ENCODE assay signal across 16 cellular contexts in genomic region chr10:101038486-101038885, GRCh38.
"Had no signal": no experiment of that assay in that cellular context is flagged by ENCODE, and none has a peak within 500 bp of the region (broad histone marks: within the 10 kb centered on the region; RNA-seq: fewer than 3 reads in every experiment).

No MANE protein-coding gene starts in this region.

- H3K9me3 Mint-ChIP-seq: activated CD4-positive, alpha-beta T cell treated with anti-CD3 and anti-CD28 coated beads, Interleukin-2, amount 10 ng/mL, durations not matched to agents 7 days and 5 days; activated naive CD4-positive, alpha-beta T cell treated with anti-CD3 and anti-CD28 coated beads for 36 hours; activated naive CD8-positive, alpha-beta T cell treated with anti-CD3 and anti-CD28 coated beads, Interleukin-2, amount 50 U/mL, for 24 hours; activated T-helper 17 cell treated with anti-CD3 and anti-CD28 coated beads, Interleukin-2, amount 50 U/mL, for 72 hours; nephron; stimulated activated naive CD8-positive, alpha-beta T cell treated with anti-CD3 and anti-CD28 coated beads, Interleukin-15, Interleukin-2, amounts not matched to agents 100 ng/mL and 50 ng/mL, for 24 hours; T-helper 2 cell treated with Interferon-gamma antibody and Interleukin-4, amounts not matched to agents 5 μg/mL and 100 μg/mL, for 36 hours had no signal

- H3K27ac ChIP-seq: ascending aorta, gastroesophageal sphincter, psoas muscle, right lobe of liver had no signal

- H3K4me3 ChIP-seq: ascending aorta, dorsolateral prefrontal cortex, gastroesophageal sphincter, psoas muscle, right lobe of liver, smooth muscle cell had no signal

- H3K9me3 ChIP-seq: ascending aorta, gastroesophageal sphincter, psoas muscle, right lobe of liver had no signal

- H3K4me2 ChIP-seq: smooth muscle cell had no signal

- H3K27ac Mint-ChIP-seq: activated CD4-positive, alpha-beta T cell treated with anti-CD3 and anti-CD28 coated beads, Interleukin-2, amount 10 ng/mL, durations not matched to agents 7 days and 5 days; activated naive CD4-positive, alpha-beta T cell treated with anti-CD3 and anti-CD28 coated beads for 36 hours; activated naive CD8-positive, alpha-beta T cell treated with anti-CD3 and anti-CD28 coated beads, Interleukin-2, amount 50 U/mL, for 24 hours; activated T-helper 17 cell treated with anti-CD3 and anti-CD28 coated beads, Interleukin-2, amount 50 U/mL, for 72 hours; nephron; stimulated activated naive CD8-positive, alpha-beta T cell treated with anti-CD3 and anti-CD28 coated beads, Interleukin-15, Interleukin-2, amounts not matched to agents 100 ng/mL and 50 ng/mL, for 24 hours; T-helper 2 cell treated with Interferon-gamma antibody and Interleukin-4, amounts not matched to agents 5 μg/mL and 100 μg/mL, for 36 hours had no signal

- H3K27me3 ChIP-seq: ascending aorta, dorsolateral prefrontal cortex, gastroesophageal sphincter, right lobe of liver had no signal

- DNase-seq: activated CD4-positive, alpha-beta T cell treated with anti-CD3 and anti-CD28 coated beads, Interleukin-2, amount 10 ng/mL, durations not matched to agents 7 days and 5 days; activated CD4-positive, CD25-positive, alpha-beta regulatory T cell; activated CD8-positive, alpha-beta memory T cell treated with anti-CD3 and anti-CD28 coated beads for 24 hours; activated naive CD4-positive, alpha-beta T cell treated with anti-CD3 and anti-CD28 coated beads for 36 hours; activated naive CD8-positive, alpha-beta T cell treated with anti-CD3 and anti-CD28 coated beads, Interleukin-2, amount 50 U/mL, for 24 hours; dorsolateral prefrontal cortex; kidney glomerular epithelial cell; psoas muscle; right lobe of liver had no signal

- H3K4me3 Mint-ChIP-seq: activated CD4-positive, alpha-beta T cell treated with anti-CD3 and anti-CD28 coated beads, Interleukin-2, amount 10 ng/mL, durations not matched to agents 7 days and 5 days; activated naive CD4-positive, alpha-beta T cell treated with anti-CD3 and anti-CD28 coated beads for 36 hours; activated naive CD8-positive, alpha-beta T cell treated with anti-CD3 and anti-CD28 coated beads, Interleukin-2, amount 50 U/mL, for 24 hours; activated T-helper 17 cell treated with anti-CD3 and anti-CD28 coated beads, Interleukin-2, amount 50 U/mL, for 72 hours; nephron; stimulated activated naive CD8-positive, alpha-beta T cell treated with anti-CD3 and anti-CD28 coated beads, Interleukin-15, Interleukin-2, amounts not matched to agents 100 ng/mL and 50 ng/mL, for 24 hours; T-helper 2 cell treated with Interferon-gamma antibody and Interleukin-4, amounts not matched to agents 5 μg/mL and 100 μg/mL, for 36 hours had no signal

- H3K27me3 Mint-ChIP-seq: activated naive CD8-positive, alpha-beta T cell treated with anti-CD3 and anti-CD28 coated beads, Interleukin-2, amount 50 U/mL, for 24 hours; activated T-helper 17 cell treated with anti-CD3 and anti-CD28 coated beads, Interleukin-2, amount 50 U/mL, for 72 hours; stimulated activated naive CD8-positive, alpha-beta T cell treated with anti-CD3 and anti-CD28 coated beads, Interleukin-15, Interleukin-2, amounts not matched to agents 100 ng/mL and 50 ng/mL, for 24 hours had no signal
